16 cellular contexts compared by ENCODE assay signal in genomic region chr5:129593525-129593924, GRCh38.
DNase-seq lines count a peak whose midpoint lies in the region; ATAC-seq and TF ChIP-seq lines count a peak whose summit lies in the region.
"Had no signal": no experiment of that assay in that cellular context is flagged by ENCODE, and none has a peak within 500 bp of the region (broad histone marks: within the 10 kb centered on the region; RNA-seq: fewer than 3 reads in every experiment).

No MANE protein-coding gene starts in this region.

- H3K4me3 ChIP-seq in adipocyte (ENCODE audit: low read length) (no peak overlapping the region), left lung (no peak overlapping the region)

- H3K36me3 ChIP-seq in adipocyte (ENCODE audit: control insufficient read depth, insufficient read depth, low read length, severe bottlenecking) (no peaks in the 10 kb centered on the region), left lung (no peaks in the 10 kb centered on the region)

- H3K9ac ChIP-seq in adipocyte (ENCODE audit: low read length) = no peak overlapping the region

- peaks cover 5% of the 10 kb centered on the region for H3K4me1 ChIP-seq in adipocyte (ENCODE audit: control insufficient read depth, insufficient read depth, low read length)
- H3K4me1 ChIP-seq in left lung = no peaks in the 10 kb centered on the region

- H3K27ac ChIP-seq in left lung = no peak overlapping the region

- DNase-seq in LHCN-M2 (ENCODE audit: low read depth) (peak; percentile 13), adipocyte (ENCODE audit: low read depth) (peak; percentile 15), left lung (no peak), activated gamma-delta T cell treated with Interleukin-2 at 50 U/mL for 16 hours (no peak), NCI-H1048 (lab: John Stamatoyannopoulos, UW) (no peak)
- no peak for DNase-seq in activated naive CD4-positive, alpha-beta T cell treated with anti-CD3 and anti-CD28 coated beads, Interleukin-2, amount 50 U/mL, for 16 hours
- no peak for DNase-seq in activated effector memory CD4-positive, alpha-beta T cell treated with Interleukin-2 at 50 U/mL for 16 hours
- DNase-seq: C1 segment of cervical spinal cord; GOT3; NCI-H1092 treated with DMSO at 0.1 percent for 48 hours; NCI-H1694; NCI-H2107; NCI-H226; NCI-H526; NK-92 treated with Interleukin-12 subunit alpha and Interleukin-12 subunit beta, amount 100 ng/mL, for 24 hours had no signal

- TF ChIP-seq CTCF in left lung (IDR thresholded peaks at IDR 0.05) = no peak

- H3K27me3 ChIP-seq in adipocyte (replicated peaks; ENCODE audit: control insufficient read depth, insufficient read depth, low read length) (no peaks in the 10 kb centered on the region), left lung (no peaks in the 10 kb centered on the region)

- intact Hi-C loops in left lung (cut with DNase I) = no loop called here

- peak; percentile 47 for ATAC-seq in GM18498 (IDR thresholded peaks at IDR 0.05; ENCODE audit: unreplicated experiment)
- peak; percentile 36 for ATAC-seq in left lung

- H3K9me3 ChIP-seq in adipocyte (ENCODE audit: control insufficient read depth, low read length) (no peaks in the 10 kb centered on the region), left lung (no peaks in the 10 kb centered on the region)

Comparison
In these comparisons a context has a peak if more than half of its experiments do, and no peak if none do; other contexts are left out.
1. DNase-seq: peak in LHCN-M2 (single experiment) and adipocyte (single experiment); none in left lung (0 of 2), activated naive CD4-positive, alpha-beta T cell treated with anti-CD3 and anti-CD28 coated beads, Interleukin-2, amount 50 U/mL, for 16 hours (single experiment), activated gamma-delta T cell treated with Interleukin-2 at 50 U/mL for 16 hours (single experiment), activated effector memory CD4-positive, alpha-beta T cell treated with Interleukin-2 at 50 U/mL for 16 hours (single experiment) and NCI-H1048 (single experiment).